Comparison of ENCODE assay signal across 18 cellular contexts in the genomic region with DNA sequence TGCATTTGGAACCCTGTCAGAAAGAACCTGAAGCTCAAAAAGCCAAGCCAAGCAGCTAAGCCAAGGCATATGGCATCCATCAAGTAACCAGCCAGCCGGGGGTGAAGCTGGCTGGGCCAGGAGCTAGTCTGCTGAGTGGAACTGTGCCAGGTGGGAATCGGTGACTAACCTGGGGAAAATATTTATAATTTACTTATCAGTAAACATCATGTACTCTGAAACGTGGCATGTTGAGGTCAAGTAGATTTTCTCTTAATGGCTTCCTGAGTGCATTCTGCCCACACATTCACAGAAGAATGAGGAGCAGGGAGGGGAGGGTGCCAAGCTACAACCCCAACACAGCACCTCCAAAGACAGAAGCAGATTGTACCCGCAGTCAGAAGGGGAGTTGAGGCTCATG.
A peak's percentile ranks its signal among the peaks of the same experiment; 100 is the strongest.
DNase-seq lines count a peak whose midpoint lies in the region; ATAC-seq and TF ChIP-seq lines count a peak whose summit lies in the region.
"Had no signal": no experiment of that assay in that cellular context is flagged by ENCODE, and none has a peak within 500 bp of the region (broad histone marks: within the 10 kb centered on the region; RNA-seq: fewer than 3 reads in every experiment).

No MANE protein-coding gene starts in this region.

- no peak overlapping the region for H3K4me3 ChIP-seq in upper lobe of right lung
- H3K4me3 ChIP-seq: gastrocnemius medialis, Peyer's patch had no signal

- H3K27me3 ChIP-seq in upper lobe of right lung = no peaks in the 10 kb centered on the region
- H3K27me3 ChIP-seq: gastrocnemius medialis, Peyer's patch had no signal

- ATAC-seq in upper lobe of right lung = peak; percentile 62
- ATAC-seq in GM19452 (IDR thresholded peaks at IDR 0.05; ENCODE audit: unreplicated experiment) = no peak
- ATAC-seq: gastrocnemius medialis; naive thymus-derived CD8-positive, alpha-beta T cell had no signal

- peaks cover 6% of the 10 kb centered on the region for H3K4me1 ChIP-seq in upper lobe of right lung
- H3K4me1 ChIP-seq: gastrocnemius medialis had no signal

- no peaks in the 10 kb centered on the region for H3K36me3 ChIP-seq in upper lobe of right lung
- H3K36me3 ChIP-seq: gastrocnemius medialis, Peyer's patch had no signal

- no peak for TF ChIP-seq CTCF in upper lobe of right lung (IDR thresholded peaks at IDR 0.05)

- H3K27ac ChIP-seq in upper lobe of right lung = no peak overlapping the region
- H3K27ac ChIP-seq: gastrocnemius medialis had no signal

- DNase-seq in DMS79 treated with DMSO at 0.1 percent for 48 hours (lab: John Stamatoyannopoulos, UW) = peak; percentile 52
- DNase-seq in DMS79 (lab: John Stamatoyannopoulos, UW) = no peak
- DNase-seq in SK-N-DZ (ENCODE audit: low spot score) = peak; percentile 41
- DNase-seq in iris pigment epithelial cell (ENCODE audit: low read depth) = peak; percentile 14
- no peak for DNase-seq in upper lobe of right lung
- no peak for DNase-seq in GM19238 (ENCODE audit: insufficient read length, low spot score)
- no peak for DNase-seq in globus pallidus (ENCODE audit: low spot score)
- DNase-seq: 8988T; activated CD4-positive, alpha-beta T cell treated with anti-CD3 and anti-CD28 coated beads, Interleukin-2, amount 10 ng/mL, durations not matched to agents 7 days and 5 days; activated naive CD4-positive, alpha-beta T cell; activated T-cell treated with anti-CD3 and anti-CD28 coated beads for 4 hours; C1 segment of cervical spinal cord; cortex of kidney; gastrocnemius medialis; naive thymus-derived CD8-positive, alpha-beta T cell; NCI-H1930 had no signal

- H3K9me3 ChIP-seq in upper lobe of right lung = no peaks in the 10 kb centered on the region
- H3K9me3 ChIP-seq: gastrocnemius medialis, Peyer's patch had no signal

- intact Hi-C loops in upper lobe of right lung (cut with DNase I) = no loop called here

Comparison
In these comparisons a context has a peak if more than half of its experiments do, and no peak if none do; other contexts are left out.
1. DNase-seq: peak in DMS79 treated with DMSO at 0.1 percent for 48 hours (single experiment), SK-N-DZ (single experiment) and iris pigment epithelial cell (single experiment); none in DMS79 (single experiment), upper lobe of right lung (single experiment), GM19238 (single experiment) and globus pallidus (single experiment).